In genomic region chr4:164012396-164013027, GRCh38 we compare ENCODE assay signal across 9 cellular contexts.
DNase-seq lines count a peak whose midpoint lies in the region; ATAC-seq, FAIRE-seq and TF ChIP-seq lines count a peak whose summit lies in the region.
"Had no signal": no experiment of that assay in that cellular context is flagged by ENCODE, and none has a peak within 500 bp of the region (broad histone marks: within the 10 kb centered on the region; RNA-seq: fewer than 3 reads in every experiment).

No MANE protein-coding gene starts in this region.

- peak; percentile 78 for ATAC-seq in GM21723 (IDR thresholded peaks at IDR 0.05; ENCODE audit: unreplicated experiment)
- ATAC-seq in pancreas = peak in 3 of 4 donors; percentile 47 to 58 (median 51)

- H3K9me3 ChIP-seq in pancreas = no peaks in the 10 kb centered on the region

- TF ChIP-seq CTCF in GM12873 (IDR thresholded peaks at IDR 0.05; ENCODE audit: insufficient read depth, low read depth, low read length, missing control alignments) (peak; percentile 60), pancreas (IDR thresholded peaks at IDR 0.05) (no peak)

- DNase-seq in NCI-H1930 (lab: John Stamatoyannopoulos, UW) (peak; percentile 13 to 30), astrocyte of the hippocampus (ENCODE audit: low read depth, low spot score) (peak; percentile 63), pancreas (no peak), inferior parietal cortex (ENCODE audit: extremely low spot score) (no peak), NCI-H2029 treated with DMSO at 0.1 percent for 48 hours (lab: John Stamatoyannopoulos, UW) (no peak), NCI-H187 (lab: John Stamatoyannopoulos, UW) (no peak)

- H3K27me3 ChIP-seq in pancreas = no peaks in the 10 kb centered on the region

- no peak overlapping the region for H3K27ac ChIP-seq in pancreas

- no peak for FAIRE-seq in pancreas (lab: Jason Lieb, UNC)
- FAIRE-seq: endometrium had no signal

- H3K36me3 ChIP-seq in pancreas = no peaks in the 10 kb centered on the region

- 3 to 4% methylated on average over 3 of the region's 3 CpGs for WGBS in pancreas, 2 donors

- intact Hi-C loops in pancreas (cut with DNase I) = no loop called here

- H3K4me1 ChIP-seq in pancreas = no peaks in the 10 kb centered on the region

- H3K4me3 ChIP-seq in pancreas = no peak overlapping the region

Comparison
In these comparisons a context has a peak if more than half of its experiments do, and no peak if none do; other contexts are left out.
1. DNase-seq: peak in NCI-H1930 (2 of 2) and astrocyte of the hippocampus (single experiment); none in pancreas (0 of 6), inferior parietal cortex (single experiment), NCI-H2029 treated with DMSO at 0.1 percent for 48 hours (single experiment) and NCI-H187 (0 of 2).